22 cellular contexts compared by ENCODE assay signal in the genomic region with DNA sequence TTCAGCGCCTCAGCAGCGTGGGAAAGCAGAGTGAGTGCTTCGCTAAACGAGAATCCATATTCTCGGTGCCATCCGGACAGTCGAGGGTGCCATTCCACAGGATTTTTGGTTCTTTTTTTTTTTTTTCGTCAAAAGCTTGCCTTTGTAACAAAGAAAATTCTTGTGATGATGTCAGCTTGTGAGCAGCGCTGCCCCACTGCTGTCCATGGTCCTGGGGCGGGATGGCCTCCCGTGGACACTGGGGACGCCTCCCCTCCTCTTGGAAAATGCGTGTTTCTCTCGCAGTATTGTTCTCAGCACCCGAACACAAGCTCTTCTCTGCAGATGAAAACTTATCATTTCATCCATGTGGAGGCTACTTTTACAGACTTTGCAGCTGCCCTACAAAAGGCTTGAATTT.
DNase-seq lines count a peak whose midpoint lies in the region; ATAC-seq, FAIRE-seq and TF ChIP-seq lines count a peak whose summit lies in the region.
"Had no signal": no experiment of that assay in that cellular context is flagged by ENCODE, and none has a peak within 500 bp of the region (broad histone marks: within the 10 kb centered on the region; RNA-seq: fewer than 3 reads in every experiment).

No MANE protein-coding gene starts in this region.

- H3K36me3 Mint-ChIP-seq in nephron progenitor cell (ENCODE audit: low read depth): no peaks in the 10 kb centered on the region
- no peaks in the 10 kb centered on the region for H3K36me3 Mint-ChIP-seq in CD4-positive, alpha-beta T cell (ENCODE audit: low read depth)

- no peak overlapping the region for H2AK5ac ChIP-seq in H1 (ENCODE audit: low read depth, low read length)

- H3K4me1 Mint-ChIP-seq in nephron progenitor cell: no peaks in the 10 kb centered on the region
- H3K4me1 Mint-ChIP-seq in CD4-positive, alpha-beta T cell (ENCODE audit: low read depth): no peaks in the 10 kb centered on the region

- no peak overlapping the region for H3K18ac ChIP-seq in H1 (ENCODE audit: extremely low read depth, low read length)

- H3K36me3 ChIP-seq in HepG2 (replicated peaks in 1 of 2; ENCODE audit: control insufficient read depth in 1 of 2, insufficient read depth in 2 of 2, low read length in 2 of 2) (no peaks in the 10 kb centered on the region), right lobe of liver (no peaks in the 10 kb centered on the region), H1 (ENCODE audit: control insufficient read depth in 2 of 4, insufficient read depth in 4 of 4, low read length in 3 of 4) (no peaks in the 10 kb centered on the region)

- H3K4me2 ChIP-seq in HepG2 (ENCODE audit: low read depth, low read length) (no peak overlapping the region), H1 (ENCODE audit: insufficient read depth in 1 of 2, low read depth in 2 of 2, low read length in 2 of 2) (no peak overlapping the region)
- H3K4me2 ChIP-seq: SK-N-SH had no signal

- no peak overlapping the region for H3K27ac ChIP-seq in HepG2 (ENCODE audit: extremely low read length, insufficient read depth, low read length)
- no peak overlapping the region for H3K27ac ChIP-seq in right lobe of liver
- H3K27ac ChIP-seq in H1 (ENCODE audit: low read depth, low read length): no peak overlapping the region
- H3K27ac ChIP-seq in CD4-positive, alpha-beta T cell (ENCODE audit: low read depth, low read length): no peak overlapping the region
- H3K27ac ChIP-seq: 22Rv1 had no signal

- H4K20me1 ChIP-seq in HepG2 (ENCODE audit: insufficient read depth, low read length): no peaks in the 10 kb centered on the region
- no peaks in the 10 kb centered on the region for H4K20me1 ChIP-seq in H1 (replicated peaks in 1 of 2; ENCODE audit: control insufficient read depth in 1 of 2, insufficient read depth in 2 of 2, low read length in 2 of 2)

- no peaks in the 10 kb centered on the region for H3K27me3 ChIP-seq in HepG2 (ENCODE audit: control insufficient read depth in 1 of 2, insufficient read depth in 2 of 2, low read length in 2 of 2)
- H3K27me3 ChIP-seq in right lobe of liver: no peaks in the 10 kb centered on the region
- H3K27me3 ChIP-seq in H1 (replicated peaks in 1 of 4; ENCODE audit: control insufficient read depth in 3 of 4, extremely low read depth in 1 of 4, insufficient read depth in 3 of 4, low read length in 3 of 4): no peaks in the 10 kb centered on the region
- H3K27me3 ChIP-seq in CD4-positive, alpha-beta T cell (ENCODE audit: control insufficient read depth, insufficient read depth, low read length): no peaks in the 10 kb centered on the region

- CTCF ChIA-PET in HepG2 (lab: Yijun Ruan, JAX; ENCODE audit: low intra/inter-chr PET ratio, low total read pairs) (no interaction called here), H1 (lab: Charles Lee; ENCODE audit: partially characterized antibody) (interaction anchor here (1.2 kb wide), 1 partner anchor 13 kb away, joined by 4 read pairs; no protein-coding TSS in a partner anchor)
- CTCF ChIA-PET in CD4-positive, alpha-beta T cell (lab: Charles Lee): no interaction called here

- no peaks in the 10 kb centered on the region for H3K79me1 ChIP-seq in H1 (ENCODE audit: low read depth, low read length)

- TF ChIP-seq POLR2A in HepG2 (IDR thresholded peaks at IDR 0.05; ENCODE audit: insufficient read depth in 1 of 2, low read depth in 2 of 2, low read length in 2 of 2): no peak
- TF ChIP-seq POLR2A in right lobe of liver (IDR thresholded peaks at IDR 0.05): no peak
- TF ChIP-seq POLR2A in H1 (IDR thresholded peaks at IDR 0.05; ENCODE audit: control extremely low read depth in 1 of 2, low read depth in 2 of 2, low read length in 2 of 2): no peak

- no peak overlapping the region for H3K23ac ChIP-seq in H1 (ENCODE audit: insufficient read length)

- H3K23me2 ChIP-seq in H1 (ENCODE audit: low read depth, low read length): no peaks in the 10 kb centered on the region

- no peak overlapping the region for H3K9ac ChIP-seq in HepG2 (ENCODE audit: insufficient read depth, low read depth, low read length)
- H3K9ac ChIP-seq in H1 (replicated peaks in 1 of 4; ENCODE audit: extremely low read depth in 1 of 4, low read depth in 3 of 4, low read length in 3 of 4): no peak overlapping the region
- H3K9ac ChIP-seq: SK-N-SH had no signal

- H2BK12ac ChIP-seq in H1 (ENCODE audit: low read depth, low read length): no peak overlapping the region

- FAIRE-seq in HepG2 (lab: Jason Lieb, UNC): no peak
- FAIRE-seq in H1 (lab: Jason Lieb, UNC): no peak
- FAIRE-seq: G401.6, H54 had no signal

- H2BK5ac ChIP-seq in H1 (ENCODE audit: low read depth, low read length): no peak overlapping the region

- no peak overlapping the region for H3K4me3 Mint-ChIP-seq in nephron progenitor cell
- no peak overlapping the region for H3K4me3 Mint-ChIP-seq in CD4-positive, alpha-beta T cell
- H3K4me3 Mint-ChIP-seq: HFFc6 had no signal

- no peak overlapping the region for H2BK15ac ChIP-seq in H1 (ENCODE audit: low read length)

- H4K91ac ChIP-seq in H1 (replicated peaks; ENCODE audit: insufficient read length, low read length): no peak overlapping the region

- in situ Hi-C loops in HepG2 (cut with HindIII; ENCODE audit: extremely low pct_ligation_motif_present, low pct_unique_long_range_greater_than_20kb): no loop called here
- in situ Hi-C loops in GM13976 (cut with MboI; ENCODE audit: low sequenced_read_pairs, unreplicated experiment): no loop called here

- no peak overlapping the region for H3K56ac ChIP-seq in H1 (replicated peaks; ENCODE audit: insufficient read length, low read depth, low read length)

- H2AFZ ChIP-seq in HepG2 (ENCODE audit: low read length) (no peak overlapping the region), H1 (ENCODE audit: low read length) (no peak overlapping the region)

- WGBS in HepG2 (ENCODE audit: low lambda C conversion rate): 50% methylated on average over 15 of the region's 15 CpGs
- 67% methylated on average over 14 of the region's 15 CpGs for WGBS in right lobe of liver (ENCODE audit: insufficient coverage, low coverage, low lambda C conversion rate, missing lambda C conversion rate)
- 94% methylated on average over 11 of the region's 15 CpGs; no CpG with 5 or more reads in 1 of the 2 experiments for WGBS in H1 (ENCODE audit: extremely low coverage in 1 of 2, insufficient coverage in 1 of 2, insufficient read length in 1 of 2, insufficient replicate concordance in 2 of 2, low coverage in 1 of 2, low lambda C conversion rate in 2 of 2, missing lambda C conversion rate in 1 of 2), 2 experiments

- H4K8ac ChIP-seq in H1 (ENCODE audit: extremely low read depth, insufficient read depth, low read length): no peak overlapping the region

- TF ChIP-seq CTCF in HepG2 (CRISPR knock-in tag; IDR thresholded peaks at IDR 0.05): no peak
- no peak for TF ChIP-seq CTCF in right lobe of liver (IDR thresholded peaks at IDR 0.05)
- TF ChIP-seq CTCF in H1 (IDR thresholded peaks at IDR 0.05; ENCODE audit: control extremely low read depth in 1 of 3, insufficient read depth in 1 of 3, low read depth in 1 of 3, low read length in 3 of 3): no peak
- TF ChIP-seq CTCF in nephron progenitor cell (IDR thresholded peaks at IDR 0.05): no peak
- TF ChIP-seq CTCF in CD4-positive, alpha-beta T cell (IDR thresholded peaks at IDR 0.05): no peak
- TF ChIP-seq CTCF in GM13976 (IDR thresholded peaks at IDR 0.05; ENCODE audit: borderline replicate concordance, control extremely low read depth, extremely low read depth, insufficient read depth, missing control alignments): no peak

- intact Hi-C loops in HepG2 (cut with micrococcal nuclease; ENCODE audit: unreplicated experiment) (no loop called here), right lobe of liver (cut with DNase I) (no loop called here)
- intact Hi-C loops in CD4-positive, alpha-beta T cell (cut with DNase I, micrococcal nuclease): no loop called here

- peaks cover 8% of the 10 kb centered on the region for H3K27me3 Mint-ChIP-seq in nephron progenitor cell (ENCODE audit: low read depth, poor library complexity)
- H3K27me3 Mint-ChIP-seq in CD4-positive, alpha-beta T cell: no peaks in the 10 kb centered on the region

- DNase-seq in HepG2 (ENCODE audit: low spot score): no peak
- DNase-seq in right lobe of liver: no peak
- no peak for DNase-seq in H1 (ENCODE audit: low read depth in 1 of 2, low spot score in 2 of 2)
- DNase-seq in nephron progenitor cell: peak; percentile 59
- DNase-seq in CD4-positive, alpha-beta T cell: no peak
- DNase-seq in GM13976 (ENCODE audit: low spot score): no peak
- DNase-seq: ACHN, HFFc6, IMR-90, NCI-H1048, NCI-H1694 treated with DMSO at 0.1 percent for 48 hours, NCI-H2081 treated with DMSO at 0.1 percent for 48 hours, NCI-H2171, NCI-H226, NCI-H510A, NCI-H69, SK-N-SH, SW 1271 had no signal

- no peaks in the 10 kb centered on the region for H3K79me2 ChIP-seq in HepG2 (ENCODE audit: insufficient read depth, low read length)
- H3K79me2 ChIP-seq in H1 (ENCODE audit: control insufficient read depth in 1 of 2, insufficient read depth in 2 of 2, low read length in 2 of 2): no peaks in the 10 kb centered on the region

- POLR2A ChIA-PET in HepG2 (lab: Yijun Ruan, JAX) (no interaction called here), H1 (lab: Charles Lee; ENCODE audit: partially characterized antibody) (no interaction called here)
- POLR2A ChIA-PET in CD4-positive, alpha-beta T cell (lab: Charles Lee): no interaction called here

- H3K4me1 ChIP-seq in HepG2 (ENCODE audit: insufficient read depth, low read length): no peaks in the 10 kb centered on the region
- H3K4me1 ChIP-seq in right lobe of liver: no peaks in the 10 kb centered on the region
- no peaks in the 10 kb centered on the region for H3K4me1 ChIP-seq in H1 (replicated peaks in 1 of 4; ENCODE audit: control insufficient read depth in 3 of 4, insufficient read depth in 4 of 4, low read length in 3 of 4)

- H2BK20ac ChIP-seq in H1 (ENCODE audit: low read length): no peak overlapping the region

- H2BK120ac ChIP-seq in H1 (replicated peaks; ENCODE audit: low read depth, low read length): no peak overlapping the region

- TF ChIP-seq RAD21 in HepG2 (CRISPR knock-in tag; IDR thresholded peaks at IDR 0.05) (no peak), H1 (IDR thresholded peaks at IDR 0.05 in 1 of 2, conservative IDR thresholded peaks at IDR 0.05 in 1 of 2; ENCODE audit: low read depth in 2 of 2, low read length in 2 of 2) (no peak)

- TF ChIP-seq EP300 in HepG2 (IDR thresholded peaks at IDR 0.05; ENCODE audit: low read depth in 2 of 2, low read length in 2 of 2) (no peak), HepG2 (CRISPR knock-in tag; IDR thresholded peaks at IDR 0.05; ENCODE audit: borderline replicate concordance) (no peak), H1 (IDR thresholded peaks at IDR 0.05; ENCODE audit: borderline replicate concordance in 1 of 2, low read depth in 2 of 2, low read length in 2 of 2) (no peak)

- H3K9me3 ChIP-seq in HepG2 (ENCODE audit: low read length): no peaks in the 10 kb centered on the region
- no peaks in the 10 kb centered on the region for H3K9me3 ChIP-seq in right lobe of liver
- no peaks in the 10 kb centered on the region for H3K9me3 ChIP-seq in H1 (ENCODE audit: insufficient read depth in 2 of 2, low read depth in 1 of 2, low read length in 1 of 2)
- H3K9me3 ChIP-seq in CD4-positive, alpha-beta T cell (ENCODE audit: control insufficient read depth, low read length): no peaks in the 10 kb centered on the region
- H3K9me3 ChIP-seq: SK-N-SH had no signal

- H3K4me3 ChIP-seq in HepG2 (replicated peaks in 1 of 3; ENCODE audit: insufficient read depth in 1 of 3, low read depth in 2 of 3, low read length in 3 of 3): no peak overlapping the region
- no peak overlapping the region for H3K4me3 ChIP-seq in right lobe of liver
- H3K4me3 ChIP-seq in H1 (ENCODE audit: extremely low read depth in 1 of 4, insufficient read depth in 2 of 4, low read depth in 3 of 4, low read length in 4 of 4): no peak overlapping the region

- no peaks in the 10 kb centered on the region for H3K9me3 Mint-ChIP-seq in nephron progenitor cell
- H3K9me3 Mint-ChIP-seq in CD4-positive, alpha-beta T cell: no peaks in the 10 kb centered on the region

- ATAC-seq in HepG2 (no peak), right lobe of liver (no peak), HG02852 (IDR thresholded peaks at IDR 0.05; ENCODE audit: unreplicated experiment) (no peak)
- no peak for ATAC-seq in CD4-positive, alpha-beta T cell (ENCODE audit: poor library complexity)

- H3K4ac ChIP-seq in H1 (replicated peaks; ENCODE audit: insufficient read length, low read depth, low read length): no peak overlapping the region

- H3K27ac Mint-ChIP-seq in nephron progenitor cell: no peak overlapping the region
- H3K27ac Mint-ChIP-seq in CD4-positive, alpha-beta T cell: no peak overlapping the region
- H3K27ac Mint-ChIP-seq: HFFc6 had no signal

- H4K5ac ChIP-seq in H1 (ENCODE audit: insufficient read length, low read depth, low read length): no peak overlapping the region

- H3K14ac ChIP-seq in H1 (ENCODE audit: insufficient read length): no peak overlapping the region

- no TSS peak for BruUV-seq in HepG2 (replicated peaks; lab: Mats Ljungman, UMichigan)

Comparison
In these comparisons a context has a peak if more than half of its experiments do, and no peak if none do; other contexts are left out.
1. Of the 41 proteins assayed by ChIP-seq in both HepG2 and H1: peak only in HepG2: none; only in H1: JUND; in both: none; in neither: 40.